16 cellular contexts compared by ENCODE assay signal in the genomic region with DNA sequence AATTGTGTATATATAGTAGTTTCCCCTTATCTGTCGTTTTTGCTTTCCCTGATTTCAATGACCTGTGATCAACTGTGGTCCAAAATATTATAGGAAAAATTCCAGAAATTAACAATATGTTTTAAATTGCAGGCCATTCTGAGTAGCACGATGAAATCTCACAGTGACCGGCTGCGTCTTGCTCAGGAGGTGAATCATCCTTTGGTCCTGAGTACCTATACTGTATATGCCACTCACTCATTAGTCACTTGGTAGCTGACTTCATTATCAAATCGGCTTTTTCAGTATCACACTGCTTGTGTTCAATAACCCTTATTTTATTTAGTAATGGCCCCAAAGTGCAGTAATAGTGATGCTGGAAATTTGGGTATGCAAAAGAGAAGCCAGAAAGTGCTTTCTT.
DNase-seq lines count a peak whose midpoint lies in the region; FAIRE-seq and TF ChIP-seq lines count a peak whose summit lies in the region.
"Had no signal": no experiment of that assay in that cellular context is flagged by ENCODE, and none has a peak within 500 bp of the region (broad histone marks: within the 10 kb centered on the region; RNA-seq: fewer than 3 reads in every experiment).

No MANE protein-coding gene starts in this region.

- no peak overlapping the region for H3K27ac Mint-ChIP-seq in chondrocyte (ENCODE audit: unreplicated experiment)
- H3K27ac Mint-ChIP-seq in T-helper 2 cell treated with Interferon-gamma antibody and Interleukin-4, amounts not matched to agents 5 μg/mL and 100 μg/mL, for 36 hours, result no peak overlapping the region
- H3K27ac Mint-ChIP-seq: CD4-positive, CD25-positive, alpha-beta regulatory T cell; GM23338; H9 had no signal

- H3K4me1 Mint-ChIP-seq in chondrocyte (ENCODE audit: low read depth), result no peaks in the 10 kb centered on the region
- H3K4me1 Mint-ChIP-seq in T-helper 2 cell treated with Interferon-gamma antibody and Interleukin-4, amounts not matched to agents 5 μg/mL and 100 μg/mL, for 36 hours (ENCODE audit: low read depth), result no peaks in the 10 kb centered on the region
- H3K4me1 Mint-ChIP-seq: CD4-positive, CD25-positive, alpha-beta regulatory T cell; GM23338; H9 had no signal

- peak; percentile 2 for DNase-seq in A172 (ENCODE audit: low spot score)
- peak; percentile 46 for DNase-seq in HS-5 (ENCODE audit: low read depth)
- peak; percentile 91 for DNase-seq in RKO (ENCODE audit: low spot score)
- peak; percentile 19 for DNase-seq in chondrocyte (ENCODE audit: low spot score)
- no peak for DNase-seq in HTR-8/SVneo (ENCODE audit: insufficient read length, low spot score)
- DNase-seq in amniotic stem cell (lab: John Stamatoyannopoulos, UW), result no peak
- DNase-seq in T-helper 2 cell treated with Interferon-gamma antibody and Interleukin-4, amounts not matched to agents 5 μg/mL and 100 μg/mL, for 36 hours (ENCODE audit: low spot score), result no peak
- DNase-seq in epidermal melanocyte (ENCODE audit: insufficient read length, low spot score), result no peak
- DNase-seq: 8988T; ACHN; CD4-positive, CD25-positive, alpha-beta regulatory T cell; DMS53; H9 had no signal

- TF ChIP-seq CTCF in chondrocyte (IDR thresholded peaks at IDR 0.05), result no peak

- peaks cover 2% of the 10 kb centered on the region for H3K27me3 Mint-ChIP-seq in chondrocyte (ENCODE audit: low read depth)
- H3K27me3 Mint-ChIP-seq in T-helper 2 cell treated with Interferon-gamma antibody and Interleukin-4, amounts not matched to agents 5 μg/mL and 100 μg/mL, for 36 hours (ENCODE audit: low read depth), result no peaks in the 10 kb centered on the region
- H3K27me3 Mint-ChIP-seq: CD4-positive, CD25-positive, alpha-beta regulatory T cell had no signal

- no peaks in the 10 kb centered on the region for H3K9me3 Mint-ChIP-seq in chondrocyte (ENCODE audit: low read depth)
- peaks cover 9% of the 10 kb centered on the region for H3K9me3 Mint-ChIP-seq in T-helper 2 cell treated with Interferon-gamma antibody and Interleukin-4, amounts not matched to agents 5 μg/mL and 100 μg/mL, for 36 hours
- H3K9me3 Mint-ChIP-seq: GM23338, H9 had no signal

- no peak for FAIRE-seq in HTR-8/SVneo (lab: Jason Lieb, UNC)
- FAIRE-seq: GM18507, HepG2 had no signal

- H3K36me3 Mint-ChIP-seq in chondrocyte (ENCODE audit: low read depth), result no peaks in the 10 kb centered on the region
- no peaks in the 10 kb centered on the region for H3K36me3 Mint-ChIP-seq in T-helper 2 cell treated with Interferon-gamma antibody and Interleukin-4, amounts not matched to agents 5 μg/mL and 100 μg/mL, for 36 hours (ENCODE audit: low read depth)
- H3K36me3 Mint-ChIP-seq: CD4-positive, CD25-positive, alpha-beta regulatory T cell had no signal

- no peak overlapping the region for H3K4me3 Mint-ChIP-seq in chondrocyte (ENCODE audit: unreplicated experiment)
- no peak overlapping the region for H3K4me3 Mint-ChIP-seq in T-helper 2 cell treated with Interferon-gamma antibody and Interleukin-4, amounts not matched to agents 5 μg/mL and 100 μg/mL, for 36 hours
- H3K4me3 Mint-ChIP-seq: CD4-positive, CD25-positive, alpha-beta regulatory T cell; GM23338; H9 had no signal

Comparison
In these comparisons a context has a peak if more than half of its experiments do, and no peak if none do; other contexts are left out.
1. DNase-seq: peak in A172 (single experiment), HS-5 (single experiment), RKO (single experiment) and chondrocyte (single experiment); none in HTR-8/SVneo (single experiment), amniotic stem cell (single experiment), T-helper 2 cell treated with Interferon-gamma antibody and Interleukin-4, amounts not matched to agents 5 μg/mL and 100 μg/mL, for 36 hours (single experiment) and epidermal melanocyte (single experiment).